ENCODE assay signal across 9 cellular contexts in the genomic region with DNA sequence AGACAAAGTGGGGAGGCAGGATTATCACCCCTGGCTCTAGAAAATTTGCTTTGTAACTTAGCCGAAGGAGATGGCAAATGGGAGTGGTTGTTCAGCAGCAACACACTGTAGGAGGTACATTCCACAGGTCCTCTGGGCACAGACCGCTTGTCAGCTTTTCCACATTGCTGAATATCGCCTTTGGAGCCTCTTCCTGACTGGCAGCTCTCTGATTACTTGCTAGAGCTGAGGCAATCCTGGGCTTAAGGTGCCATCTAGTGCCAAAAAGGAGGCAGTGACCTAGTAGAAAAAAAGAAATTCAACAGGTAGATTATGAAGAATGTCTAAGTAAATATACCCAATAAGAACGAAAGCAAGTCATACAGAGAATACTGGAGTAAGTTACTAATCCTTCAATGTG. TPM values are rescaled to one million over a fixed set of nuclear protein-coding genes. Genes with fewer than 3 reads are reported as not detected.
DNase-seq lines count a peak whose midpoint lies in the region; ATAC-seq, FAIRE-seq and TF ChIP-seq lines count a peak whose summit lies in the region.
"Had no signal": no experiment of that assay in that cellular context is flagged by ENCODE, and none has a peak within 500 bp of the region (broad histone marks: within the 10 kb centered on the region; RNA-seq: fewer than 3 reads in every experiment).

No MANE protein-coding gene starts in this region.

- TF ChIP-seq CTCF in cardiac muscle cell (IDR thresholded peaks at IDR 0.05; ENCODE audit: low read depth, low read length) (peak; percentile 42), right atrium auricular region (IDR thresholded peaks at IDR 0.05) (peak in 1 of 2 donors; percentile 13), transverse colon (IDR thresholded peaks at IDR 0.05) (peak in 4 of 5 experiments; percentile 19 to 36 (median 30))

- H3K4me1 ChIP-seq in cardiac muscle cell (ENCODE audit: low read depth) = peaks cover 21% of the 10 kb centered on the region
- H3K4me1 ChIP-seq in right atrium auricular region = no peaks in the 10 kb centered on the region
- H3K4me1 ChIP-seq in transverse colon = no peaks in the 10 kb centered on the region

- intact Hi-C loops in transverse colon (cut with DNase I; ENCODE audit: low total_unique reads) = no loop called here

- no peak for FAIRE-seq in GM12891 (lab: Jason Lieb, UNC)

- peak in 1 of 2 donors; percentile 47 for DNase-seq in cardiac muscle cell (ENCODE audit: low read depth in 1 of 2, low spot score in 1 of 2)
- DNase-seq in right atrium auricular region (ENCODE audit: low spot score) = no peak
- peak; percentile 19 for DNase-seq in NCI-H524 treated with DMSO at 0.1 percent for 48 hours (lab: John Stamatoyannopoulos, UW)
- peak; percentile 81 for DNase-seq in dermis blood vessel endothelial cell
- DNase-seq in transverse colon = no peak
- no peak for DNase-seq in activated T-cell treated with anti-CD3 and anti-CD28 coated beads for 4 hours
- DNase-seq in GM12891 (ENCODE audit: insufficient read length, low spot score) = no peak
- DNase-seq: midbrain had no signal

- H3K9me3 ChIP-seq in cardiac muscle cell (ENCODE audit: low read depth) = no peaks in the 10 kb centered on the region
- H3K9me3 ChIP-seq in right atrium auricular region = peaks cover 0 to 15% of the 10 kb centered on the region in 2 donors
- peaks cover 5 to 16% of the 10 kb centered on the region in 2 donors for H3K9me3 ChIP-seq in transverse colon

- TF ChIP-seq EP300 in transverse colon (IDR thresholded peaks at IDR 0.05; ENCODE audit: low read depth) = no peak

- no peak overlapping the region for H3K4me3 ChIP-seq in cardiac muscle cell
- no peak overlapping the region for H3K4me3 ChIP-seq in right atrium auricular region
- H3K4me3 ChIP-seq in transverse colon = no peak overlapping the region

- in situ Hi-C loops in transverse colon (cut with MboI; ENCODE audit: low pct_ligation_motif_present in 1 of 4, low pct_unique_long_range_greater_than_20kb in 1 of 4, low sequenced_read_pairs in 3 of 4) = no loop called here

- TF ChIP-seq POLR2A in transverse colon (IDR thresholded peaks at IDR 0.05) (no peak), GM12891 (IDR thresholded peaks at IDR 0.05; ENCODE audit: low read depth, low read length) (no peak)

- H3K27me3 ChIP-seq in cardiac muscle cell = peaks cover 6% of the 10 kb centered on the region
- no peaks in the 10 kb centered on the region for H3K27me3 ChIP-seq in right atrium auricular region
- H3K27me3 ChIP-seq in transverse colon = peaks cover 31% of the 10 kb centered on the region

- H3K27ac ChIP-seq in cardiac muscle cell (no peak overlapping the region), right atrium auricular region (no peak overlapping the region), transverse colon (no peak overlapping the region)

- 53 to 63% methylated on average over 2 to 4 of the region's 4 CpGs for WGBS in transverse colon (ENCODE audit: low coverage in 1 of 2), 2 donors

- H3K36me3 ChIP-seq in cardiac muscle cell (no peaks in the 10 kb centered on the region), right atrium auricular region (no peaks in the 10 kb centered on the region), transverse colon (no peaks in the 10 kb centered on the region)

- no peak for ATAC-seq in HG03460 (IDR thresholded peaks at IDR 0.05; ENCODE audit: unreplicated experiment)

TF ChIP-seq in GM12891, 5 proteins besides CTCF, POLR2A, EP300 and RAD21:
- TF ChIP-seq POLR2AphosphoS5 (IDR thresholded peaks at IDR 0.05; ENCODE audit: low read depth, low read length) (no peak), SPI1 (IDR thresholded peaks at IDR 0.05; ENCODE audit: low read depth, low read length) (no peak), POU2F2 (IDR thresholded peaks at IDR 0.05; ENCODE audit: low read depth, low read length) (no peak), TAF1 (IDR thresholded peaks at IDR 0.05; ENCODE audit: low read depth, low read length) (no peak), PAX5 (IDR thresholded peaks at IDR 0.05; ENCODE audit: insufficient read depth, low read length, severe bottlenecking) (no peak)
TF ChIP-seq in GM12891: peak in this region for 0.

RNA-seq across cellular contexts. Expression of gene SCN5A, which starts 13.1 kb away (rescaled TPM):
- total RNA-seq in cardiac muscle cell (2.8 and 9.3 TPM in 2 replicates), right atrium auricular region (100 to 1,000 TPM; 102 to 118 TPM), dermis blood vessel endothelial cell (6.5 and 12.0 TPM in 2 replicates), transverse colon (under 1 TPM in 2 of 4 donors, not detected in 2; 0.16 to 0.27 TPM)
- polyA plus RNA-seq in cardiac muscle cell = 3.1 and 8.5 TPM in 2 replicates
- not detected for polyA plus RNA-seq in GM12891 (2012; ENCODE audit: low read depth, missing spikeins)

Comparison
In these comparisons a context has a peak if more than half of its experiments do, and no peak if none do; other contexts are left out.
1. DNase-seq: peak in NCI-H524 treated with DMSO at 0.1 percent for 48 hours (single experiment) and dermis blood vessel endothelial cell (single experiment); none in right atrium auricular region (single experiment), transverse colon (single experiment), activated T-cell treated with anti-CD3 and anti-CD28 coated beads for 4 hours (single experiment) and GM12891 (single experiment).